In the genomic region with DNA sequence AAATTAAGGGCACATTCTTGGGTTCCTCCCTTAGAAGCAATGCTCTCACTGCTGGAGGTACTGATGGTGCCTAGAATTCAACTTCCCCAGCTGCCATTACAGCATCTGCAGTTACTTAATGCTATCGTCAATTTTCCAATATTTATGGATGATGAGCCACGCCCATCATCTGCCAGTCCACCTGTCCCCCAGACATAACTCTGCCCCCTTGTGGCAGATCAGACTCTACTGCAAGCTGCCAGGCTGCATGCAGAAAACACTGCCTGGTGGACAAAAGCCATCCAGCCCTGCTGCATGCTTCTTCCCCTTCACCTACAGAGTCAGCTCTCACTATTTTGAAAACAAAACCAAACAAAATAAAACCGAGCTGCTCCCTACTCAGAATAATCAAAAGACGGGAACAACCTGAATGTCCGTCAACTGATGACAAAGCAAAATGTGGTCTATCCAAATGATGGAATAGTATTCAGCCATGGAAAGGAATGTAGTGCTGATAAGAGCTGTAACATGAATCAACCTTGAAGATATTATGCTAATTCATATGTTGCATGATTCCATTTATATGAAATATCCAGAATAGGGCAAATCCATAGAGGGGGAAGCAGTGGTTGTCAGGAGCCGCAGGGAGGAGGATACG, we compare ENCODE assay signal across 8 cellular contexts.
A peak's percentile ranks its signal among the peaks of the same experiment; 100 is the strongest.
DNase-seq lines count a peak whose midpoint lies in the region; ATAC-seq and TF ChIP-seq lines count a peak whose summit lies in the region.

No MANE protein-coding gene starts in this region.

- intact Hi-C loops in esophagus muscularis mucosa (cut with DNase I), result loop anchor here (5.0 kb wide), 1 partner anchor 58 kb away; no protein-coding TSS in a partner anchor

- H3K9me3 ChIP-seq in GM23248 (ENCODE audit: low read depth) (no peaks in the 10 kb centered on the region), esophagus muscularis mucosa (no peaks in the 10 kb centered on the region), skeletal muscle tissue (ENCODE audit: control insufficient read depth in 3 of 3, low read length in 3 of 3) (no peaks in the 10 kb centered on the region)

- in situ Hi-C loops in GM23248 (cut with MboI), result loop anchor here (10.0 kb wide), 1 partner anchor 66 kb away; no protein-coding TSS in a partner anchor
- in situ Hi-C loops in KBM-7 (cut with MboI; ENCODE audit: low pct_unique_long_range_greater_than_20kb, low sequenced_read_pairs), result no loop called here

- H3K9me2 ChIP-seq in GM23248 (ENCODE audit: insufficient read depth), result no peaks in the 10 kb centered on the region

- H3F3A ChIP-seq in GM23248 (ENCODE audit: insufficient read depth), result peaks cover 14% of the 10 kb centered on the region

- peak; percentile 17 to 57 (median 40) for TF ChIP-seq CTCF in esophagus muscularis mucosa (IDR thresholded peaks at IDR 0.05)

- H3K27me3 ChIP-seq in GM23248 (replicated peaks; ENCODE audit: insufficient read depth) (no peaks in the 10 kb centered on the region; the same call in 1 of the 2 replicates), esophagus muscularis mucosa (no peaks in the 10 kb centered on the region), skeletal muscle tissue (ENCODE audit: control insufficient read depth in 3 of 3, insufficient read depth in 3 of 3, low read length in 3 of 3) (no peaks in the 10 kb centered on the region)

- H2AFZ ChIP-seq in GM23248, result no peak overlapping the region

- peak; percentile 77 for ATAC-seq in SK-N-SH treated with all-trans-retinoic acid at 6 μM for 48 hours

- H3K4me1 ChIP-seq in GM23248 (ENCODE audit: insufficient read depth), result peaks cover 21% of the 10 kb centered on the region
- peaks cover 9 to 18% (median 11%) of the 10 kb centered on the region in 4 donors for H3K4me1 ChIP-seq in esophagus muscularis mucosa
- peaks cover 31 to 52% (median 40%) of the 10 kb centered on the region in 3 donors for H3K4me1 ChIP-seq in skeletal muscle tissue (ENCODE audit: control insufficient read depth in 3 of 3, insufficient read depth in 3 of 3, low read length in 3 of 3)

- H3K9ac ChIP-seq in GM23248 (no peak overlapping the region; the same call in 1 of the 2 replicates), skeletal muscle tissue (ENCODE audit: low read depth in 1 of 3, low read length in 3 of 3) (peak overlapping the region in 2 of 3 donors; percentile 41 to 63)

- H3K4me3 ChIP-seq in GM23248, result peak overlapping the region; percentile 60
- H3K4me3 ChIP-seq in esophagus muscularis mucosa, result peak overlapping the region in 1 of 4 donors; percentile 5
- peak overlapping the region in 2 of 3 donors; percentile 23 to 45 for H3K4me3 ChIP-seq in skeletal muscle tissue (ENCODE audit: low read length in 3 of 3)

- 53 to 60% methylated on average over 7 of the region's 7 CpGs for WGBS in GM23248 (ENCODE audit: low coverage in 1 of 2, low lambda C conversion rate in 2 of 2, missing lambda C conversion rate in 2 of 2), 2 experiments
- 77% methylated on average over 7 of the region's 7 CpGs for WGBS in esophagus muscularis mucosa

- H4K20me1 ChIP-seq in GM23248 (ENCODE audit: insufficient read depth), result no peaks in the 10 kb centered on the region

- TF ChIP-seq EP300 in esophagus muscularis mucosa (IDR thresholded peaks at IDR 0.05), result no peak

- no peaks in the 10 kb centered on the region for H3K36me3 ChIP-seq in GM23248 (ENCODE audit: low read depth)
- no peaks in the 10 kb centered on the region for H3K36me3 ChIP-seq in esophagus muscularis mucosa
- no peaks in the 10 kb centered on the region for H3K36me3 ChIP-seq in skeletal muscle tissue (ENCODE audit: control insufficient read depth in 3 of 3, insufficient read depth in 3 of 3, low read length in 3 of 3)

- no peak for TF ChIP-seq POLR2A in esophagus muscularis mucosa (IDR thresholded peaks at IDR 0.05; ENCODE audit: low read depth)

- H3K27ac ChIP-seq in GM23248 (no peak overlapping the region), esophagus muscularis mucosa (replicated peaks in 1 of 4) (no peak overlapping the region), skeletal muscle tissue (ENCODE audit: low read depth, low read length) (peak overlapping the region; percentile 90)

- H3K4me2 ChIP-seq in GM23248 (ENCODE audit: unreplicated experiment), result peak overlapping the region; percentile 71

- DNase-seq in activated T-cell treated with anti-CD3 and anti-CD28 coated beads for 48 hours (ENCODE audit: low read depth), result peak; percentile 19
- DNase-seq in activated T-cell treated with anti-CD3 and anti-CD28 coated beads, Interleukin-2, amount 50 U/mL, for 1 hour, result no peak
- peak; percentile 77 for DNase-seq in GM23248
- peak; percentile 45 for DNase-seq in KBM-7
- no peak for DNase-seq in esophagus muscularis mucosa (ENCODE audit: extremely low spot score)
- DNase-seq in NCI-H1092 treated with DMSO at 0.1 percent for 48 hours (lab: John Stamatoyannopoulos, UW), result no peak

- no peaks in the 10 kb centered on the region for H3K79me2 ChIP-seq in GM23248 (ENCODE audit: insufficient read depth)

TF ChIP-seq in SK-N-SH treated with all-trans-retinoic acid at 6 μM for 48 hours, 23 proteins besides CTCF, POLR2A, EP300 and RAD21:
- TF ChIP-seq TOX (CRISPR knock-in tag; IDR thresholded peaks at IDR 0.05; ENCODE audit: borderline replicate concordance) (no peak), OSR1 (CRISPR knock-in tag; IDR thresholded peaks at IDR 0.05) (no peak), TCF4 (CRISPR knock-in tag; IDR thresholded peaks at IDR 0.05; ENCODE audit: borderline replicate concordance) (no peak), SNAI2 (CRISPR knock-in tag; IDR thresholded peaks at IDR 0.05) (no peak), ISL1 (CRISPR knock-in tag; IDR thresholded peaks at IDR 0.05) (no peak), BACH2 (CRISPR knock-in tag; IDR thresholded peaks at IDR 0.05; ENCODE audit: borderline replicate concordance) (no peak), ZNF70 (CRISPR knock-in tag; IDR thresholded peaks at IDR 0.05) (no peak), ZFP30 (CRISPR knock-in tag; IDR thresholded peaks at IDR 0.05) (no peak), ZNF565 (CRISPR knock-in tag; conservative IDR thresholded peaks at IDR 0.05; ENCODE audit: low read depth) (no peak), ZFP3 (CRISPR knock-in tag; IDR thresholded peaks at IDR 0.05) (no peak), ARNTL (CRISPR knock-in tag; IDR thresholded peaks at IDR 0.05; ENCODE audit: borderline replicate concordance, low read depth) (no peak), RARB (CRISPR knock-in tag; IDR thresholded peaks at IDR 0.05) (no peak), PPARA (CRISPR knock-in tag; IDR thresholded peaks at IDR 0.05; ENCODE audit: borderline replicate concordance) (no peak), ZC3H10 (CRISPR knock-in tag; IDR thresholded peaks at IDR 0.05) (no peak), ZNF8 (CRISPR knock-in tag; IDR thresholded peaks at IDR 0.05) (no peak)
- TF ChIP-seq, protein P1, sequence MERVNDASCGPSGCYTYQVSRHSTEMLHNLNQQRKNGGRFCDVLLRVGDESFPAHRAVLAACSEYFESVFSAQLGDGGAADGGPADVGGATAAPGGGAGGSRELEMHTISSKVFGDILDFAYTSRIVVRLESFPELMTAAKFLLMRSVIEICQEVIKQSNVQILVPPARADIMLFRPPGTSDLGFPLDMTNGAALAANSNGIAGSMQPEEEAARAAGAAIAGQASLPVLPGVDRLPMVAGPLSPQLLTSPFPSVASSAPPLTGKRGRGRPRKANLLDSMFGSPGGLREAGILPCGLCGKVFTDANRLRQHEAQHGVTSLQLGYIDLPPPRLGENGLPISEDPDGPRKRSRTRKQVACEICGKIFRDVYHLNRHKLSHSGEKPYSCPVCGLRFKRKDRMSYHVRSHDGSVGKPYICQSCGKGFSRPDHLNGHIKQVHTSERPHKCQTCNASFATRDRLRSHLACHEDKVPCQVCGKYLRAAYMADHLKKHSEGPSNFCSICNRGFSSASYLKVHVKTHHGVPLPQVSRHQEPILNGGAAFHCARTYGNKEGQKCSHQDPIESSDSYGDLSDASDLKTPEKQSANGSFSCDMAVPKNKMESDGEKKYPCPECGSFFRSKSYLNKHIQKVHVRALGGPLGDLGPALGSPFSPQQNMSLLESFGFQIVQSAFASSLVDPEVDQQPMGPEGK (CRISPR knock-in tag; IDR thresholded peaks at IDR 0.05; ENCODE audit: borderline replicate concordance), result no peak

Comparison
In these comparisons a context has a peak if more than half of its experiments do, and no peak if none do; other contexts are left out.
1. DNase-seq: peak in activated T-cell treated with anti-CD3 and anti-CD28 coated beads for 48 hours (single experiment), GM23248 (single experiment) and KBM-7 (single experiment); none in activated T-cell treated with anti-CD3 and anti-CD28 coated beads, Interleukin-2, amount 50 U/mL, for 1 hour (single experiment), esophagus muscularis mucosa (single experiment) and NCI-H1092 treated with DMSO at 0.1 percent for 48 hours (single experiment).